In the genomic region with DNA sequence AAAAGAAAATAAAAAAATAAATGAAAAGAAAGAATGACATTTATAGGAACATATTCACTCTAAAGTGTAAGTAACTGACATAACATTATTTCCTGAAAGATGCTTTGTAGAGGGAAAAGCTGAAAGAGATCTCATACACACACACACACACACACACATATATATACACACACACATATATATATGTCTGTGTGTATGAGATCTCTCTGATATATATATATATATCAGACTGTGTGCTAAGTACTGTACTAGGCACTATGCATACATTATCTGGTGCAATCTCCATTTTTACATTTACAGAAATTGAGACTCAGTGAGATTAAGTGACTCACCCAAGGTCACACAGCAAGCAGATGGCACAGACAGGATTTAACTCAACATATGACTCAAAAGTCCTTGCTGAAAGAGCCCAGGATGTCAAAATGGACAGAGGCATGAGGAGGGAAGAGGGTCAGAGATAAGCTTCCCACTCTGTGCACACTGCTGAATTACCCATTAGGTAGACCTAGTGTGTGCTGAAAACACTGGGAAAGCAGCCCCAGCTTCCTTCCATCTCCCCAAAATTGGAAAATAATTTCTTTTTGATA, we compare ENCODE assay signal across 9 cellular contexts.
DNase-seq lines count a peak whose midpoint lies in the region; ATAC-seq and TF ChIP-seq lines count a peak whose summit lies in the region.
"Had no signal": no experiment of that assay in that cellular context is flagged by ENCODE, and none has a peak within 500 bp of the region (broad histone marks: within the 10 kb centered on the region; RNA-seq: fewer than 3 reads in every experiment).

No MANE protein-coding gene starts in this region.

- H3K4me3 ChIP-seq in RWPE2 (ENCODE audit: severe bottlenecking) (no peak overlapping the region), skin epidermis (no peak overlapping the region)
- H3K4me3 ChIP-seq: testis had no signal

- TF ChIP-seq CTCF in RWPE2 (IDR thresholded peaks at IDR 0.05; ENCODE audit: poor library complexity, severe bottlenecking), result no peak

- H3K36me3 ChIP-seq in RWPE2 (ENCODE audit: low read depth), result no peaks in the 10 kb centered on the region

- H3K4me1 ChIP-seq in RWPE2 (ENCODE audit: insufficient read depth, poor library complexity, severe bottlenecking), result peaks cover 34% of the 10 kb centered on the region

- ATAC-seq in GM19351 (IDR thresholded peaks at IDR 0.05; ENCODE audit: unreplicated experiment) (peak; percentile 33), RWPE2 (ENCODE audit: low read depth) (peak; percentile 22; the same call in 2 of the 3 replicates), HG03469 (IDR thresholded peaks at IDR 0.05; ENCODE audit: unreplicated experiment) (no peak), GM18873 (IDR thresholded peaks at IDR 0.05; ENCODE audit: low FRiP score, unreplicated experiment) (no peak)

- peak; percentile 9 for DNase-seq in RWPE2 (ENCODE audit: low spot score)
- DNase-seq in epithelial cell of prostate (ENCODE audit: low read depth, low spot score), result no peak
- no peak for DNase-seq in UCSD-AML1 (lab: John Stamatoyannopoulos, UW; ENCODE audit: unreplicated experiment)
- DNase-seq in activated CD4-positive, alpha-beta T cell treated with anti-CD3 and anti-CD28 coated beads, Interleukin-2, amount 50 U/mL, for 1 hour, result no peak
- DNase-seq: testis had no signal

- no peaks in the 10 kb centered on the region for H3K9me3 ChIP-seq in RWPE2 (ENCODE audit: severe bottlenecking)
- H3K9me3 ChIP-seq: testis had no signal

- H3K27ac ChIP-seq in RWPE2 (ENCODE audit: poor library complexity, severe bottlenecking) (peak overlapping the region; percentile 98), epithelial cell of prostate (peak overlapping the region; percentile 98), skin epidermis (peak overlapping the region in 20 of 21 experiments; percentile 55 to 92 (median 77))

- H3K27me3 ChIP-seq in RWPE2 (ENCODE audit: insufficient read depth, poor library complexity, severe bottlenecking), result no peaks in the 10 kb centered on the region
- H3K27me3 ChIP-seq: testis had no signal

Comparison
In these comparisons a context has a peak if more than half of its experiments do, and no peak if none do; other contexts are left out.
1. ATAC-seq: peak in GM19351 (single experiment) and RWPE2 (single experiment); none in HG03469 (single experiment) and GM18873 (single experiment).
2. Peak in every context shown above with its lines, with median percentiles within 50 percentile points of each other: H3K27ac ChIP-seq.